ENCODE assay signal across 9 cellular contexts in genomic region chr16:67555795-67556212, GRCh38. TPM values are rescaled to one million over a fixed set of nuclear protein-coding genes. Genes with fewer than 3 reads are reported as not detected.
DNase-seq lines count a peak whose midpoint lies in the region; ATAC-seq and TF ChIP-seq lines count a peak whose summit lies in the region.
"Had no signal": no experiment of that assay in that cellular context is flagged by ENCODE, and none has a peak within 500 bp of the region (broad histone marks: within the 10 kb centered on the region; RNA-seq: fewer than 3 reads in every experiment).

No MANE protein-coding gene starts in this region.

- H2AFZ ChIP-seq in Karpas-422 (ENCODE audit: low read length): no peak overlapping the region

- POLR2A ChIA-PET in CD4-positive, alpha-beta memory T cell (lab: Charles Lee; ENCODE audit: partially characterized antibody): interaction anchor here (1.0 to 20.3 kb wide), 12 partner anchors 7 to 380 kb away, joined by 3 to 706 read pairs (median 6); partner anchors contain the start of genes ACD, CARMIL2, CTCF and PARD6A
- POLR2A ChIA-PET in activated CD4-positive, alpha-beta memory T cell treated with anti-CD3 and anti-CD28 coated beads, Interleukin-2, amount 10 ng/mL, durations not matched to agents 7 days and 5 days (lab: Charles Lee): interaction anchor here (0.6 to 11.1 kb wide), 13 partner anchors 9 to 530 kb away, joined by 3 to 277 read pairs (median 4); partner anchors contain the start of genes ACD, ATP6V0D1 and CARMIL2

- peak overlapping the region in 7 of 8 donors; percentile 18 to 83 (median 70) for H3K4me3 Mint-ChIP-seq in CD4-positive, alpha-beta memory T cell
- H3K4me3 Mint-ChIP-seq in activated CD4-positive, alpha-beta memory T cell treated with anti-CD3 and anti-CD28 coated beads, Interleukin-2, amount 10 ng/mL, durations not matched to agents 7 days and 5 days: peak overlapping the region; percentile 19

- no peaks in the 10 kb centered on the region for H3K9me2 ChIP-seq in Karpas-422 (replicated peaks; ENCODE audit: insufficient read depth, low read length)

- H3K27me3 ChIP-seq in CD4-positive, alpha-beta memory T cell (ENCODE audit: insufficient read depth, low read length): no peaks in the 10 kb centered on the region
- H3K27me3 ChIP-seq in lower lobe of right lung (ENCODE audit: low read depth) (no peaks in the 10 kb centered on the region), Karpas-422 (ENCODE audit: low read length) (no peaks in the 10 kb centered on the region)

- H3K4me3 ChIP-seq in CD4-positive, alpha-beta memory T cell (ENCODE audit: low read length in 2 of 2): no peak overlapping the region
- no peak overlapping the region for H3K4me3 ChIP-seq in lower lobe of right lung
- H3K4me3 ChIP-seq in Karpas-422 (ENCODE audit: low read length): no peak overlapping the region

- peaks cover 0 to 1% of the 10 kb centered on the region in 2 donors for H3K36me3 Mint-ChIP-seq in CD4-positive, alpha-beta memory T cell
- peaks cover 9% of the 10 kb centered on the region for H3K36me3 Mint-ChIP-seq in activated CD4-positive, alpha-beta memory T cell treated with anti-CD3 and anti-CD28 coated beads, Interleukin-2, amount 10 ng/mL, durations not matched to agents 7 days and 5 days (ENCODE audit: low read depth)

- intact Hi-C loops in CD4-positive, alpha-beta memory T cell (cut with micrococcal nuclease): loop anchor here (1.0 kb wide), 1 partner anchor 9 kb away; no protein-coding TSS in a partner anchor
- intact Hi-C loops in lower lobe of right lung (cut with DNase I): no loop called here

- H3K9ac ChIP-seq in Karpas-422 (ENCODE audit: low read length): no peak overlapping the region

- H3K27ac ChIP-seq in CD4-positive, alpha-beta memory T cell (ENCODE audit: low read depth, low read length): peak overlapping the region; percentile 54
- peak overlapping the region; percentile 29 for H3K27ac ChIP-seq in lower lobe of right lung
- no peak overlapping the region for H3K27ac ChIP-seq in Karpas-422 (ENCODE audit: low read length)

- CTCF ChIA-PET in CD4-positive, alpha-beta memory T cell (lab: Charles Lee; ENCODE audit: partially characterized antibody): interaction anchor here (0.8 to 11.7 kb wide), 8 partner anchors 9 to 88 kb away, joined by 3 to 361 read pairs (median 4); partner anchors contain the start of genes CARMIL2 and RIPOR1
- CTCF ChIA-PET in activated CD4-positive, alpha-beta memory T cell treated with anti-CD3 and anti-CD28 coated beads, Interleukin-2, amount 10 ng/mL, durations not matched to agents 7 days and 5 days (lab: Charles Lee): interaction anchor here (1.0 to 11.4 kb wide), 14 partner anchors 9 to 261 kb away, joined by 3 to 334 read pairs (median 4); partner anchors contain the start of genes ACD, C16orf86, CARMIL2 and ENKD1

- peaks cover 57% of the 10 kb centered on the region for H3K4me1 ChIP-seq in CD4-positive, alpha-beta memory T cell (ENCODE audit: insufficient read depth, low read length)
- H3K4me1 ChIP-seq in lower lobe of right lung (peaks cover 37% of the 10 kb centered on the region), Karpas-422 (ENCODE audit: low read length) (peaks cover 17% of the 10 kb centered on the region)

- no peak for TF ChIP-seq CTCF in lower lobe of right lung (IDR thresholded peaks at IDR 0.05)

- peaks cover 32 to 58% (median 41%) of the 10 kb centered on the region in 4 donors for H3K4me1 Mint-ChIP-seq in CD4-positive, alpha-beta memory T cell
- H3K4me1 Mint-ChIP-seq in activated CD4-positive, alpha-beta memory T cell treated with anti-CD3 and anti-CD28 coated beads, Interleukin-2, amount 10 ng/mL, durations not matched to agents 7 days and 5 days: peaks cover 53% of the 10 kb centered on the region

- no peaks in the 10 kb centered on the region for H3K36me3 ChIP-seq in CD4-positive, alpha-beta memory T cell (ENCODE audit: insufficient read depth, low read length)
- no peaks in the 10 kb centered on the region for H3K36me3 ChIP-seq in lower lobe of right lung
- H3K36me3 ChIP-seq in Karpas-422 (ENCODE audit: insufficient read depth, low read length): no peaks in the 10 kb centered on the region

- H3K9me3 ChIP-seq in CD4-positive, alpha-beta memory T cell (ENCODE audit: control insufficient read depth in 1 of 2, low read length in 2 of 2): no peaks in the 10 kb centered on the region
- no peaks in the 10 kb centered on the region for H3K9me3 ChIP-seq in lower lobe of right lung
- no peaks in the 10 kb centered on the region for H3K9me3 ChIP-seq in Karpas-422 (ENCODE audit: low read length)

- ATAC-seq in lower lobe of right lung (peak in 1 of 2 donors; percentile 45), HG02840 (IDR thresholded peaks at IDR 0.05; ENCODE audit: low FRiP score, unreplicated experiment) (no peak)

- no peak overlapping the region for H3K4me2 ChIP-seq in Karpas-422 (ENCODE audit: low read depth, low read length, poor library complexity, severe bottlenecking)

- peak overlapping the region; percentile 79 to 93 (median 88) for H3K27ac Mint-ChIP-seq in CD4-positive, alpha-beta memory T cell
- H3K27ac Mint-ChIP-seq in activated CD4-positive, alpha-beta memory T cell treated with anti-CD3 and anti-CD28 coated beads, Interleukin-2, amount 10 ng/mL, durations not matched to agents 7 days and 5 days: peak overlapping the region; percentile 97

- no peaks in the 10 kb centered on the region for H3K27me3 Mint-ChIP-seq in CD4-positive, alpha-beta memory T cell
- H3K27me3 Mint-ChIP-seq in activated CD4-positive, alpha-beta memory T cell treated with anti-CD3 and anti-CD28 coated beads, Interleukin-2, amount 10 ng/mL, durations not matched to agents 7 days and 5 days: no peaks in the 10 kb centered on the region

- H3K9me3 Mint-ChIP-seq in CD4-positive, alpha-beta memory T cell: no peaks in the 10 kb centered on the region
- no peaks in the 10 kb centered on the region for H3K9me3 Mint-ChIP-seq in activated CD4-positive, alpha-beta memory T cell treated with anti-CD3 and anti-CD28 coated beads, Interleukin-2, amount 10 ng/mL, durations not matched to agents 7 days and 5 days

- peaks cover 36% of the 10 kb centered on the region for H3K79me2 ChIP-seq in Karpas-422 (ENCODE audit: low read length)

- peak; percentile 36 to 68 (median 40) for DNase-seq in CD4-positive, alpha-beta memory T cell
- DNase-seq in HT1080 (ENCODE audit: low read depth) (peak; percentile 83), lower lobe of right lung (no peak), hypothalamus (lab: John Stamatoyannopoulos, UW) (no peak), Karpas-422 (no peak), NCI-H1694 treated with DMSO at 0.1 percent for 48 hours (lab: John Stamatoyannopoulos, UW) (no peak)
- DNase-seq in activated CD4-positive, alpha-beta memory T cell treated with anti-CD3 and anti-CD28 coated beads, Interleukin-2, amount 10 ng/mL, durations not matched to agents 7 days and 5 days: no peak
- DNase-seq: trophoblast cell had no signal

- no peaks in the 10 kb centered on the region for H4K20me1 ChIP-seq in Karpas-422 (ENCODE audit: insufficient read depth, low read depth, low read length)

RNA-seq across cellular contexts. Expression of gene CTCF, which starts 6.5 kb away (rescaled TPM):
- total RNA-seq in CD4-positive, alpha-beta memory T cell: 10 to 100 TPM; 69.8 to 72.5 TPM
- 10 to 100 TPM; 26.5 to 85.7 TPM for polyA plus RNA-seq in CD4-positive, alpha-beta memory T cell
- 44.4 and 53.8 TPM in 2 replicates for total RNA-seq in HT1080 (2014; rRNA removed; shearing (Covaris generic))
- polyA plus RNA-seq in HT1080 (2015; cell fraction: cytosol; rRNA removed): 35.9 and 41.1 TPM in 2 replicates
- polyA plus RNA-seq in HT1080 (2015; cell fraction: nucleus; rRNA removed): 48.9 and 49.9 TPM in 2 replicates
- 10 to 100 TPM; 74.9 to 76.9 TPM for total RNA-seq in activated CD4-positive, alpha-beta memory T cell treated with anti-CD3 and anti-CD28 coated beads, Interleukin-2, amount 10 ng/mL, durations not matched to agents 7 days and 5 days
- total RNA-seq in lower lobe of right lung: 36.2 TPM
- 29.5 and 36.0 TPM in 2 replicates for total RNA-seq in Karpas-422 (2014; rRNA removed; shearing (Covaris generic); ENCODE audit: low replicate concordance)

RNA-seq across cellular contexts. Expression of gene RIPOR1, which starts 27.2 kb away (rescaled TPM):
- 10 to 100 TPM; 46.8 to 53.8 TPM for total RNA-seq in CD4-positive, alpha-beta memory T cell
- 1 to 10 TPM in 1 of 2 donors, under 1 TPM in 1; 0.75 to 7.1 TPM for polyA plus RNA-seq in CD4-positive, alpha-beta memory T cell
- total RNA-seq in HT1080 (2014; rRNA removed; shearing (Covaris generic)): 17.2 and 18.2 TPM in 2 replicates
- 32.3 and 34.9 TPM in 2 replicates for polyA plus RNA-seq in HT1080 (2015; cell fraction: cytosol; rRNA removed)
- 53.8 and 54.0 TPM in 2 replicates for polyA plus RNA-seq in HT1080 (2015; cell fraction: nucleus; rRNA removed)
- total RNA-seq in activated CD4-positive, alpha-beta memory T cell treated with anti-CD3 and anti-CD28 coated beads, Interleukin-2, amount 10 ng/mL, durations not matched to agents 7 days and 5 days: 10 to 100 TPM; 24.6 to 32.7 TPM
- total RNA-seq in lower lobe of right lung: 112 TPM
- total RNA-seq in Karpas-422 (2014; rRNA removed; shearing (Covaris generic); ENCODE audit: low replicate concordance): 1.3 and 2.9 TPM in 2 replicates

Comparison
In these comparisons a context has a peak if more than half of its experiments do, and no peak if none do; other contexts are left out.
1. DNase-seq: peak in CD4-positive, alpha-beta memory T cell (5 of 5) and HT1080 (single experiment); none in activated CD4-positive, alpha-beta memory T cell treated with anti-CD3 and anti-CD28 coated beads, Interleukin-2, amount 10 ng/mL, durations not matched to agents 7 days and 5 days (single experiment), lower lobe of right lung (single experiment), hypothalamus (0 of 51), Karpas-422 (single experiment) and NCI-H1694 treated with DMSO at 0.1 percent for 48 hours (single experiment).